19 cellular contexts compared by ENCODE assay signal in genomic region chr9:136241540-136241939, GRCh38. TPM values are rescaled to one million over a fixed set of nuclear protein-coding genes. Genes with fewer than 3 reads are reported as not detected.
"Had no signal": no experiment of that assay in that cellular context is flagged by ENCODE, and none has a peak within 500 bp of the region (broad histone marks: within the 10 kb centered on the region; RNA-seq: fewer than 3 reads in every experiment).

No MANE protein-coding gene starts in this region.

- H3K27me3 Mint-ChIP-seq: activated CD8-positive, alpha-beta T cell treated with anti-CD3 and anti-CD28 coated beads for 36 hours had no signal

- FAIRE-seq: frontal cortex, keratinocyte had no signal

- H3K9ac ChIP-seq: parathyroid adenoma had no signal

- H3K4me3 ChIP-seq: coronary artery had no signal

- DNase-seq: activated CD4-positive, alpha-beta T cell treated with anti-CD3 and anti-CD28 coated beads for 4 hours; activated CD8-positive, alpha-beta memory T cell treated with anti-CD3 and anti-CD28 coated beads, Interleukin-2, amount 50 U/mL, for 4 hours; activated CD8-positive, alpha-beta T cell treated with anti-CD3 and anti-CD28 coated beads for 36 hours; activated naive CD4-positive, alpha-beta T cell treated with anti-CD3 and anti-CD28 coated beads, Interleukin-2, amount 10 ng/mL, durations not matched to agents 7 days and 5 days; central memory CD4-positive, alpha-beta T cell; effector CD4-positive, alpha-beta T cell; left ventricle myocardium superior; stimulated activated CD4-positive, alpha-beta T cell treated with anti-CD3 and anti-CD28 coated beads, Interleukin-4, amount 100 ng/mL, for 24 hours; T1000 had no signal

- ATAC-seq: activated CD8-positive, alpha-beta T cell treated with anti-CD3 and anti-CD28 coated beads for 36 hours; left ventricle myocardium superior had no signal

- H2AFZ ChIP-seq: parathyroid adenoma had no signal

- H3K27ac Mint-ChIP-seq: activated CD8-positive, alpha-beta T cell treated with anti-CD3 and anti-CD28 coated beads for 36 hours; activated naive CD4-positive, alpha-beta T cell treated with anti-CD3 and anti-CD28 coated beads, Interleukin-2, amount 10 ng/mL, durations not matched to agents 7 days and 5 days; activated T-helper 1 cell treated with anti-CD3 and anti-CD28 coated beads, Interleukin-12 subunit alpha, Interleukin-12 subunit beta, Interleukin-2, Interleukin-4 antibody, amounts not matched to agents 30 ng/mL and 10 ng/mL and 1 ng/mL, durations not matched to agents 14 hours and 24 hours and 36 hours had no signal

- H3K4me3 Mint-ChIP-seq: activated CD8-positive, alpha-beta T cell treated with anti-CD3 and anti-CD28 coated beads for 36 hours; activated naive CD4-positive, alpha-beta T cell treated with anti-CD3 and anti-CD28 coated beads, Interleukin-2, amount 10 ng/mL, durations not matched to agents 7 days and 5 days; activated T-helper 1 cell treated with anti-CD3 and anti-CD28 coated beads, Interleukin-12 subunit alpha, Interleukin-12 subunit beta, Interleukin-2, Interleukin-4 antibody, amounts not matched to agents 30 ng/mL and 10 ng/mL and 1 ng/mL, durations not matched to agents 14 hours and 24 hours and 36 hours had no signal

- H3K9me3 Mint-ChIP-seq: activated CD8-positive, alpha-beta T cell treated with anti-CD3 and anti-CD28 coated beads for 36 hours; activated naive CD4-positive, alpha-beta T cell treated with anti-CD3 and anti-CD28 coated beads, Interleukin-2, amount 10 ng/mL, durations not matched to agents 7 days and 5 days; activated T-helper 1 cell treated with anti-CD3 and anti-CD28 coated beads, Interleukin-12 subunit alpha, Interleukin-12 subunit beta, Interleukin-2, Interleukin-4 antibody, amounts not matched to agents 30 ng/mL and 10 ng/mL and 1 ng/mL, durations not matched to agents 14 hours and 24 hours and 36 hours had no signal

- H3K27ac ChIP-seq: coronary artery, parathyroid adenoma, VCaP had no signal

RNA-seq across cellular contexts. Expression of gene LHX3, which starts 36.6 kb away (rescaled TPM):
- total RNA-seq: activated CD8-positive, alpha-beta T cell treated with anti-CD3 and anti-CD28 coated beads for 36 hours; activated T-helper 1 cell treated with anti-CD3 and anti-CD28 coated beads, Interleukin-12 subunit alpha, Interleukin-12 subunit beta, Interleukin-2, Interleukin-4 antibody, amounts not matched to agents 30 ng/mL and 10 ng/mL and 1 ng/mL, durations not matched to agents 14 hours and 24 hours and 36 hours; fibroblast of lung; frontal cortex; left ventricle myocardium superior; mesenteric fat pad; renal cortical epithelial cell; urinary bladder had no signal
- polyA plus RNA-seq: fibroblast of lung, keratinocyte, urinary bladder had no signal
